Comparison of ENCODE assay signal across 16 cellular contexts in the genomic region with DNA sequence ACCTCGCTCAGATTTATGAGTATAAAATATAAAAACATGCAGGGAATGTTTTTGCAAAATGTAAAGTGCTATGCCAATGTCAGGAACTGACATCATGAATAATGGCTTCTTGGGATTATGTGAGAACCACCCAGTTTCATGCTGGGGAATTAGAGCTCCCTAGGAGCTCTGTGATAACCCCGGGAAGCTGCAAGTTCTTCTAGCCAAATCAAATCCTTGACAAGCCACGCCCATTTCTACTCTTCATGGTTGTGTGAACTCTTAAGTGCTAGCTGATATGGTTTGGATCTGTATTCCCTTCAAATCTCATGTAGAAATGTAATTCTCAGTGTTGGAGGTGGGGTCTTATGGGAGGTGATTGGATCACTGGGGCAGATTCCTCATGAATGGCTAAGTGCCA.
DNase-seq lines count a peak whose midpoint lies in the region; ATAC-seq and TF ChIP-seq lines count a peak whose summit lies in the region.
"Had no signal": no experiment of that assay in that cellular context is flagged by ENCODE, and none has a peak within 500 bp of the region (broad histone marks: within the 10 kb centered on the region; RNA-seq: fewer than 3 reads in every experiment).

No MANE protein-coding gene starts in this region.

- H3K4me1 ChIP-seq in thyroid gland = no peaks in the 10 kb centered on the region
- H3K4me1 ChIP-seq: BLaER1 treated with 17β-estradiol and CSF1 and Interleukin-3, amounts not matched to agents 10 nM and 100 nM had no signal

- no peaks in the 10 kb centered on the region for H3K36me3 ChIP-seq in thyroid gland
- H3K36me3 ChIP-seq: BLaER1 treated with 17β-estradiol and CSF1 and Interleukin-3, amounts not matched to agents 10 nM and 100 nM had no signal

- TF ChIP-seq CTCF in thyroid gland (IDR thresholded peaks at IDR 0.05) = no peak

- no peak for ATAC-seq in HG02623 (IDR thresholded peaks at IDR 0.05; ENCODE audit: unreplicated experiment)
- ATAC-seq in HG02610 (IDR thresholded peaks at IDR 0.05; ENCODE audit: unreplicated experiment) = no peak
- ATAC-seq: GM23338, K562 had no signal

- TF ChIP-seq POLR2A in thyroid gland (IDR thresholded peaks at IDR 0.05) = no peak

- H3K4me3 ChIP-seq in thyroid gland (replicated peaks in 1 of 3) = no peak overlapping the region
- H3K4me3 ChIP-seq: BLaER1 treated with 17β-estradiol and CSF1 and Interleukin-3, amounts not matched to agents 10 nM and 100 nM; GM23338; K562 had no signal

- WGBS in thyroid gland, 2 donors = 49 to 50% methylated on average over 2 to 3 of the region's 3 CpGs

- intact Hi-C loops in thyroid gland (cut with DNase I) = no loop called here

- H3K27me3 ChIP-seq in thyroid gland = no peaks in the 10 kb centered on the region

- no peaks in the 10 kb centered on the region for H3K9me3 ChIP-seq in thyroid gland
- H3K9me3 ChIP-seq: BLaER1 treated with 17β-estradiol and CSF1 and Interleukin-3, amounts not matched to agents 10 nM and 100 nM had no signal

- no peak overlapping the region for H3K27ac ChIP-seq in thyroid gland
- H3K27ac ChIP-seq: 22Rv1; BLaER1 treated with 17β-estradiol and CSF1 and Interleukin-3, amounts not matched to agents 10 nM and 100 nM had no signal

- peak; percentile 29 for DNase-seq in DMS53 (lab: John Stamatoyannopoulos, UW)
- DNase-seq in DMS53 treated with DMSO at 0.1 percent for 48 hours (lab: John Stamatoyannopoulos, UW; ENCODE audit: unreplicated experiment) = no peak
- peak; percentile 34 for DNase-seq in DMS79 treated with DMSO at 0.1 percent for 48 hours (lab: John Stamatoyannopoulos, UW)
- peak; percentile 24 for DNase-seq in NCI-H510A (lab: John Stamatoyannopoulos, UW)
- DNase-seq in thyroid gland = peak; percentile 7 to 18
- DNase-seq: ACHN; CD4-positive, CD25-positive, alpha-beta regulatory T cell; DND-41; GDM1; H7 had no signal
